Comparison of ENCODE assay signal across 8 cellular contexts in genomic region chr1:247111636-247112478, GRCh38. TPM values are rescaled to one million over a fixed set of nuclear protein-coding genes. Genes with fewer than 3 reads are reported as not detected.
A peak's percentile ranks its signal among the peaks of the same experiment; 100 is the strongest.
DNase-seq lines count a peak whose midpoint lies in the region; ATAC-seq and TF ChIP-seq lines count a peak whose summit lies in the region.

No MANE protein-coding gene starts in this region.

- DNase-seq in Caki2 (ENCODE audit: low read depth), result peak; percentile 46
- peak; percentile 53 for DNase-seq in M059J (ENCODE audit: low read depth)
- peak in 1 of 2 donors; percentile 66 for DNase-seq in breast epithelium (ENCODE audit: low spot score in 2 of 2)
- DNase-seq in retinal pigment epithelial cell (ENCODE audit: low read depth), result no peak
- no peak for DNase-seq in SIG-M5 (lab: John Stamatoyannopoulos, UW)
- no peak for DNase-seq in activated T-helper 1 cell treated with anti-CD3 and anti-CD28 coated beads, Interleukin-12 subunit alpha, Interleukin-12 subunit beta, Interleukin-2, Interleukin-4 antibody, amounts not matched to agents 30 ng/mL and 10 ng/mL and 1 ng/mL, durations not matched to agents 14 hours and 24 hours and 36 hours (ENCODE audit: low spot score)

- no peaks in the 10 kb centered on the region for H3K27me3 ChIP-seq in breast epithelium
- H3K27me3 ChIP-seq in iPS-15b (ENCODE audit: control insufficient read depth, insufficient read depth, low read length), result peaks cover 23% of the 10 kb centered on the region

- no peak for TF ChIP-seq CTCF in breast epithelium (IDR thresholded peaks at IDR 0.05)
- no peak for TF ChIP-seq CTCF in retinal pigment epithelial cell (conservative IDR thresholded peaks at IDR 0.05; ENCODE audit: low read depth, low read length)

- H3K9ac ChIP-seq in iPS-15b (ENCODE audit: low read depth, low read length), result no peak overlapping the region

- peaks cover 4% of the 10 kb centered on the region for H3K36me3 Mint-ChIP-seq in activated T-helper 1 cell treated with anti-CD3 and anti-CD28 coated beads, Interleukin-12 subunit alpha, Interleukin-12 subunit beta, Interleukin-2, Interleukin-4 antibody, amounts not matched to agents 30 ng/mL and 10 ng/mL and 1 ng/mL, durations not matched to agents 14 hours and 24 hours and 36 hours (ENCODE audit: low read depth)

- intact Hi-C loops in breast epithelium (cut with DNase I; ENCODE audit: low total_unique reads), result no loop called here
- intact Hi-C loops in activated T-helper 1 cell treated with anti-CD3 and anti-CD28 coated beads, Interleukin-12 subunit alpha, Interleukin-12 subunit beta, Interleukin-2, Interleukin-4 antibody, amounts not matched to agents 30 ng/mL and 10 ng/mL and 1 ng/mL, durations not matched to agents 14 hours and 24 hours and 36 hours (cut with micrococcal nuclease), result no loop called here

- in situ Hi-C loops in Caki2 (cut with HindIII; ENCODE audit: low pct_unique_long_range_greater_than_20kb, low sequenced_read_pairs), result no loop called here

- ATAC-seq in HG03025 (IDR thresholded peaks at IDR 0.05; ENCODE audit: low FRiP score, unreplicated experiment), result no peak

- H3K9me3 ChIP-seq in breast epithelium (no peaks in the 10 kb centered on the region), iPS-15b (ENCODE audit: control insufficient read depth, insufficient read depth, low read length) (no peaks in the 10 kb centered on the region)

- H3K4me3 Mint-ChIP-seq in activated T-helper 1 cell treated with anti-CD3 and anti-CD28 coated beads, Interleukin-12 subunit alpha, Interleukin-12 subunit beta, Interleukin-2, Interleukin-4 antibody, amounts not matched to agents 30 ng/mL and 10 ng/mL and 1 ng/mL, durations not matched to agents 14 hours and 24 hours and 36 hours, result no peak overlapping the region

- peak overlapping the region; percentile 78 to 93 for H3K27ac ChIP-seq in breast epithelium

- H3K27me3 Mint-ChIP-seq in activated T-helper 1 cell treated with anti-CD3 and anti-CD28 coated beads, Interleukin-12 subunit alpha, Interleukin-12 subunit beta, Interleukin-2, Interleukin-4 antibody, amounts not matched to agents 30 ng/mL and 10 ng/mL and 1 ng/mL, durations not matched to agents 14 hours and 24 hours and 36 hours (ENCODE audit: insufficient read depth), result peaks cover 40% of the 10 kb centered on the region

- peaks cover 6% of the 10 kb centered on the region for H3K4me1 Mint-ChIP-seq in activated T-helper 1 cell treated with anti-CD3 and anti-CD28 coated beads, Interleukin-12 subunit alpha, Interleukin-12 subunit beta, Interleukin-2, Interleukin-4 antibody, amounts not matched to agents 30 ng/mL and 10 ng/mL and 1 ng/mL, durations not matched to agents 14 hours and 24 hours and 36 hours (ENCODE audit: low read depth)

- TF ChIP-seq POLR2A in breast epithelium (IDR thresholded peaks at IDR 0.05), result no peak

- H3K36me3 ChIP-seq in breast epithelium (no peaks in the 10 kb centered on the region), iPS-15b (ENCODE audit: control insufficient read depth, insufficient read depth, low read length) (no peaks in the 10 kb centered on the region)

- H3K9me3 Mint-ChIP-seq in activated T-helper 1 cell treated with anti-CD3 and anti-CD28 coated beads, Interleukin-12 subunit alpha, Interleukin-12 subunit beta, Interleukin-2, Interleukin-4 antibody, amounts not matched to agents 30 ng/mL and 10 ng/mL and 1 ng/mL, durations not matched to agents 14 hours and 24 hours and 36 hours, result peaks cover 15% of the 10 kb centered on the region

- peak overlapping the region; percentile 76 to 98 (median 87) for H3K4me3 ChIP-seq in breast epithelium
- H3K4me3 ChIP-seq in iPS-15b (ENCODE audit: low read depth, low read length), result peak overlapping the region; percentile 73
- peak overlapping the region; percentile 56 for H3K4me3 ChIP-seq in retinal pigment epithelial cell (ENCODE audit: low read length)

- H3K27ac Mint-ChIP-seq in activated T-helper 1 cell treated with anti-CD3 and anti-CD28 coated beads, Interleukin-12 subunit alpha, Interleukin-12 subunit beta, Interleukin-2, Interleukin-4 antibody, amounts not matched to agents 30 ng/mL and 10 ng/mL and 1 ng/mL, durations not matched to agents 14 hours and 24 hours and 36 hours, result no peak overlapping the region

- no peaks in the 10 kb centered on the region for H3K4me1 ChIP-seq in breast epithelium
- peaks cover 2% of the 10 kb centered on the region for H3K4me1 ChIP-seq in iPS-15b (ENCODE audit: control insufficient read depth, insufficient read depth, low read length)

RNA-seq across cellular contexts. Expression of gene ZNF669, which starts 7.7 kb away (rescaled TPM):
- 5.6 and 12.8 TPM in 2 replicates for total RNA-seq in Caki2 (2014; rRNA removed; shearing (Covaris generic); ENCODE audit: low replicate concordance)
- total RNA-seq in M059J (2014; rRNA removed; shearing (Covaris generic)), result 6.9 and 13.4 TPM in 2 replicates
- 10 to 100 TPM in 2 of 3 donors, 1 to 10 TPM in 1; 5.9 to 11.7 (median 11.5) TPM for total RNA-seq in breast epithelium
- total RNA-seq in activated T-helper 1 cell treated with anti-CD3 and anti-CD28 coated beads, Interleukin-12 subunit alpha, Interleukin-12 subunit beta, Interleukin-2, Interleukin-4 antibody, amounts not matched to agents 30 ng/mL and 10 ng/mL and 1 ng/mL, durations not matched to agents 14 hours and 24 hours and 36 hours, result 8.0 and 9.5 TPM in 2 replicates

RNA-seq across cellular contexts. Expression of gene ZNF670, which starts 33.2 kb away (rescaled TPM):
- total RNA-seq in Caki2 (2014; rRNA removed; shearing (Covaris generic); ENCODE audit: low replicate concordance), result 2.1 and 3.7 TPM in 2 replicates
- 5.4 and 9.3 TPM in 2 replicates for total RNA-seq in M059J (2014; rRNA removed; shearing (Covaris generic))
- 1 to 10 TPM; 2.1 to 8.0 (median 4.9) TPM for total RNA-seq in breast epithelium
- total RNA-seq in activated T-helper 1 cell treated with anti-CD3 and anti-CD28 coated beads, Interleukin-12 subunit alpha, Interleukin-12 subunit beta, Interleukin-2, Interleukin-4 antibody, amounts not matched to agents 30 ng/mL and 10 ng/mL and 1 ng/mL, durations not matched to agents 14 hours and 24 hours and 36 hours, result 2.5 and 2.9 TPM in 2 replicates

RNA-seq across cellular contexts. Expression of gene ZNF124, which starts 60.0 kb away (rescaled TPM):
- total RNA-seq in Caki2 (2014; rRNA removed; shearing (Covaris generic); ENCODE audit: low replicate concordance), result 64.1 and 73.4 TPM in 2 replicates
- total RNA-seq in M059J (2014; rRNA removed; shearing (Covaris generic)), result 10.5 and 22.8 TPM in 2 replicates
- 10 to 100 TPM; 16.8 to 54.2 (median 46.5) TPM for total RNA-seq in breast epithelium
- total RNA-seq in activated T-helper 1 cell treated with anti-CD3 and anti-CD28 coated beads, Interleukin-12 subunit alpha, Interleukin-12 subunit beta, Interleukin-2, Interleukin-4 antibody, amounts not matched to agents 30 ng/mL and 10 ng/mL and 1 ng/mL, durations not matched to agents 14 hours and 24 hours and 36 hours, result 14.9 and 15.5 TPM in 2 replicates

Comparison
In these comparisons a context has a peak if more than half of its experiments do, and no peak if none do; other contexts are left out.
1. DNase-seq: peak in Caki2 (single experiment) and M059J (single experiment); none in retinal pigment epithelial cell (single experiment), SIG-M5 (single experiment) and activated T-helper 1 cell treated with anti-CD3 and anti-CD28 coated beads, Interleukin-12 subunit alpha, Interleukin-12 subunit beta, Interleukin-2, Interleukin-4 antibody, amounts not matched to agents 30 ng/mL and 10 ng/mL and 1 ng/mL, durations not matched to agents 14 hours and 24 hours and 36 hours (single experiment).
2. Peak in every context shown above with its lines, with median percentiles within 50 percentile points of each other: H3K4me3 ChIP-seq.